In genomic region chr7:147199868-147200267, GRCh38 we compare ENCODE assay signal across 19 cellular contexts.
A peak's percentile ranks its signal among the peaks of the same experiment; 100 is the strongest.
DNase-seq lines count a peak whose midpoint lies in the region; ATAC-seq and TF ChIP-seq lines count a peak whose summit lies in the region.
"Had no signal": no experiment of that assay in that cellular context is flagged by ENCODE, and none has a peak within 500 bp of the region (broad histone marks: within the 10 kb centered on the region; RNA-seq: fewer than 3 reads in every experiment).

No MANE protein-coding gene starts in this region.

- WGBS in endodermal cell (ENCODE audit: insufficient coverage in 1 of 2, insufficient read length in 1 of 2), 2 experiments = 94 to 100% methylated on average over 1 of the region's 1 CpG
- 55 to 67% methylated on average over 1 of the region's 1 CpG for WGBS in testis, 2 donors

- no peaks in the 10 kb centered on the region for H3K9me3 Mint-ChIP-seq in endodermal cell
- H3K9me3 Mint-ChIP-seq in neural progenitor cell = peaks cover 4% of the 10 kb centered on the region

- H3K4me2 ChIP-seq in neural progenitor cell = no peak overlapping the region
- H3K4me2 ChIP-seq: BLaER1 treated with 17β-estradiol and CSF1 and Interleukin-3, amounts not matched to agents 10 nM and 100 nM had no signal

- no peak overlapping the region for H3K4me3 ChIP-seq in endodermal cell (ENCODE audit: low read length)
- no peak overlapping the region for H3K4me3 ChIP-seq in neural progenitor cell
- H3K4me3 ChIP-seq in testis = no peak overlapping the region
- H3K4me3 ChIP-seq: BLaER1 treated with 17β-estradiol and CSF1 and Interleukin-3, amounts not matched to agents 10 nM and 100 nM; HAP-1 had no signal

- no peaks in the 10 kb centered on the region for H3F3A ChIP-seq in neural progenitor cell (ENCODE audit: low read depth)

- intact Hi-C loops in testis (cut with DNase I; ENCODE audit: low total_unique reads) = no loop called here

- H3K4me1 Mint-ChIP-seq in endodermal cell (peaks cover 6% of the 10 kb centered on the region), neural progenitor cell (peaks cover 13% of the 10 kb centered on the region)
- H3K4me1 Mint-ChIP-seq: B cell, IgD-negative memory B cell had no signal

- no peaks in the 10 kb centered on the region for H3K36me3 Mint-ChIP-seq in endodermal cell (ENCODE audit: low read depth)
- no peaks in the 10 kb centered on the region for H3K36me3 Mint-ChIP-seq in neural progenitor cell
- H3K36me3 Mint-ChIP-seq: CD8-positive, alpha-beta T cell; IgD-negative memory B cell had no signal

- H3K27ac Mint-ChIP-seq in endodermal cell = no peak overlapping the region
- H3K27ac Mint-ChIP-seq in neural progenitor cell = no peak overlapping the region
- H3K27ac Mint-ChIP-seq: B cell; CD8-positive, alpha-beta T cell; IgD-negative memory B cell had no signal

- H3K36me3 ChIP-seq in endodermal cell (ENCODE audit: control insufficient read depth, insufficient read depth, low read length) (no peaks in the 10 kb centered on the region), neural progenitor cell (no peaks in the 10 kb centered on the region), testis (ENCODE audit: low read depth, missing control alignments) (no peaks in the 10 kb centered on the region)
- H3K36me3 ChIP-seq: BLaER1 treated with 17β-estradiol and CSF1 and Interleukin-3, amounts not matched to agents 10 nM and 100 nM; HAP-1 had no signal

- H3K27me3 Mint-ChIP-seq in endodermal cell (ENCODE audit: insufficient read depth) = no peaks in the 10 kb centered on the region
- no peaks in the 10 kb centered on the region for H3K27me3 Mint-ChIP-seq in neural progenitor cell (ENCODE audit: insufficient read depth, low read depth)
- H3K27me3 Mint-ChIP-seq: B cell, IgD-negative memory B cell had no signal

- H3K9me3 ChIP-seq in endodermal cell (ENCODE audit: control insufficient read depth, low read length) = no peaks in the 10 kb centered on the region
- H3K9me3 ChIP-seq in neural progenitor cell (ENCODE audit: low read depth) = no peaks in the 10 kb centered on the region
- H3K9me3 ChIP-seq in testis = no peaks in the 10 kb centered on the region
- H3K9me3 ChIP-seq: HAP-1 had no signal

- H4K20me1 ChIP-seq in neural progenitor cell (ENCODE audit: low read depth) = no peaks in the 10 kb centered on the region
- H4K20me1 ChIP-seq: BLaER1 treated with 17β-estradiol and CSF1 and Interleukin-3, amounts not matched to agents 10 nM and 100 nM had no signal

- peak overlapping the region; percentile 78 for H2AFZ ChIP-seq in neural progenitor cell (replicated peaks)

- TF ChIP-seq POLR2A in testis (IDR thresholded peaks at IDR 0.05) = no peak

- H3K4me3 Mint-ChIP-seq in endodermal cell (no peak overlapping the region), neural progenitor cell (no peak overlapping the region)
- H3K4me3 Mint-ChIP-seq: B cell; CD8-positive, alpha-beta T cell; IgD-negative memory B cell had no signal

- H3K9ac ChIP-seq in endodermal cell (ENCODE audit: extremely low read depth, low read length, poor library complexity, severe bottlenecking) = no peak overlapping the region
- H3K9ac ChIP-seq in neural progenitor cell = no peak overlapping the region
- H3K9ac ChIP-seq: BLaER1 treated with 17β-estradiol and CSF1 and Interleukin-3, amounts not matched to agents 10 nM and 100 nM had no signal

- H3K4me1 ChIP-seq in endodermal cell (ENCODE audit: control insufficient read depth, insufficient read depth, low read length) (no peaks in the 10 kb centered on the region), neural progenitor cell (peaks cover 5% of the 10 kb centered on the region), testis (no peaks in the 10 kb centered on the region)
- H3K4me1 ChIP-seq: BLaER1 treated with 17β-estradiol and CSF1 and Interleukin-3, amounts not matched to agents 10 nM and 100 nM; HAP-1 had no signal

- TF ChIP-seq CTCF in endodermal cell (conservative IDR thresholded peaks at IDR 0.05) (no peak), neural progenitor cell (IDR thresholded peaks at IDR 0.05) (no peak), testis (IDR thresholded peaks at IDR 0.05) (no peak)

- DNase-seq in Ammon's horn (ENCODE audit: low spot score) = peak; percentile 1
- DNase-seq in NCI-H2171 treated with DMSO at 0.1 percent for 48 hours (lab: John Stamatoyannopoulos, UW) = peak; percentile 42
- DNase-seq in endodermal cell = peak; percentile 55
- DNase-seq in neural progenitor cell (ENCODE audit: low spot score) = no peak
- no peak for DNase-seq in testis
- no peak for DNase-seq in stimulated activated CD4-positive, alpha-beta T cell treated with anti-CD3 and anti-CD28 coated beads, Interleukin-4, amount 100 ng/mL, for 1 hour
- DNase-seq: 8988T; Calu3; CD8-positive, alpha-beta T cell; DMS79 treated with DMSO at 0.1 percent for 48 hours; GF-D8; GOT3 had no signal

- no peaks in the 10 kb centered on the region for H3K27me3 ChIP-seq in endodermal cell (ENCODE audit: control insufficient read depth, insufficient read depth, low read length, poor library complexity, severe bottlenecking)
- no peaks in the 10 kb centered on the region for H3K27me3 ChIP-seq in neural progenitor cell
- no peaks in the 10 kb centered on the region for H3K27me3 ChIP-seq in testis
- H3K27me3 ChIP-seq: BLaER1 treated with 17β-estradiol and CSF1 and Interleukin-3, amounts not matched to agents 10 nM and 100 nM had no signal

- H3K27ac ChIP-seq in endodermal cell (ENCODE audit: low read depth, low read length) = no peak overlapping the region
- H3K27ac ChIP-seq in neural progenitor cell = no peak overlapping the region
- no peak overlapping the region for H3K27ac ChIP-seq in testis
- H3K27ac ChIP-seq: BLaER1 treated with 17β-estradiol and CSF1 and Interleukin-3, amounts not matched to agents 10 nM and 100 nM had no signal

- ATAC-seq in HG03095 (IDR thresholded peaks at IDR 0.05; ENCODE audit: unreplicated experiment) = no peak
- ATAC-seq in HG03139 (IDR thresholded peaks at IDR 0.05; ENCODE audit: unreplicated experiment) = no peak
- ATAC-seq: CD8-positive, alpha-beta T cell; HepG2 had no signal

- H3K79me2 ChIP-seq in neural progenitor cell (ENCODE audit: low read depth) = no peaks in the 10 kb centered on the region

Comparison
In these comparisons a context has a peak if more than half of its experiments do, and no peak if none do; other contexts are left out.
1. DNase-seq: peak in Ammon's horn (single experiment), NCI-H2171 treated with DMSO at 0.1 percent for 48 hours (single experiment) and endodermal cell (single experiment); none in neural progenitor cell (single experiment), testis (single experiment) and stimulated activated CD4-positive, alpha-beta T cell treated with anti-CD3 and anti-CD28 coated beads, Interleukin-4, amount 100 ng/mL, for 1 hour (single experiment).